In genomic region chr1:36211841-36212240, GRCh38 we compare ENCODE assay signal across 1 cellular context.
TF ChIP-seq lines count a peak whose summit lies in the region.

No MANE protein-coding gene starts in this region.

TF ChIP-seq in K562, 482 proteins besides CTCF, POLR2A, EP300 and RAD21 (continued from another document):
- TF ChIP-seq TFE3 (CRISPR knock-in tag; IDR thresholded peaks at IDR 0.05) = no peak
- no peak for TF ChIP-seq ZNF785 (CRISPR knock-in tag; IDR thresholded peaks at IDR 0.05)
- TF ChIP-seq RBM34 (IDR thresholded peaks at IDR 0.05; ENCODE audit: borderline replicate concordance, insufficient read depth, low read length) = no peak
- no peak for TF ChIP-seq GATAD2B (IDR thresholded peaks at IDR 0.05; ENCODE audit: borderline replicate concordance)
- peak; percentile 53 for TF ChIP-seq PRDM10 (IDR thresholded peaks at IDR 0.05; ENCODE audit: partially characterized antibody)
TF ChIP-seq in K562: peak in this region for 1.
